25 cellular contexts compared by ENCODE assay signal in the genomic region with DNA sequence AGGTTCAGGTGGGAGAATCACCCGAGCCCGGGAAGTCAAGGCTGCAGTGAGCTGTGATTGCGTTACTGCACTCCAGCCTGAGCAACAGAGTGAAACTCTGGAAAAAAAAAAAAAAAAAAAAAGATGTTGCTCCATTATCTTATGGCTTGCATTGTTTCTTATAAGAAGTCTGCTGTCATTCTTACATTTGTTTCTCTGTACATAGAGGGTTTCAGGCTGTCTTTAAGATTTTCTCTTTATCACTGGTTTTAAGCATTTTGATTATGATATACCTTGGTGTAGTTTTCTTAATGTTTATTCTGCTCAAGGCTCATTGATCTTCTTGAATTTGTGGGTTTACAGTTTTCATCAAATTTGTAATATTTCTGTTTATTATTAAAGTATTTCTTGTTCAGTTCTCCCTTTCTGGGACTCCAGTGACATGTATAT.
"Had no signal": no experiment of that assay in that cellular context is flagged by ENCODE, and none has a peak within 500 bp of the region (broad histone marks: within the 10 kb centered on the region; RNA-seq: fewer than 3 reads in every experiment).

No MANE protein-coding gene starts in this region.

- H3K27me3 ChIP-seq: brain microvascular endothelial cell, cardiac muscle cell had no signal

- H3K4me1 Mint-ChIP-seq: activated B cell treated with CpG ODN at 0.5 μM for 24 hours; activated T-helper 17 cell treated with anti-CD3 and anti-CD28 coated beads, Interleukin-2, amount 50 U/mL, for 72 hours had no signal

- H3K4me3 ChIP-seq: cardiac muscle cell, PC-9 had no signal

- H3K27ac Mint-ChIP-seq: activated B cell treated with CpG ODN at 0.5 μM for 24 hours; activated CD4-positive, alpha-beta memory T cell treated with anti-CD3 and anti-CD28 coated beads, Interleukin-2, amount 10 ng/mL, durations not matched to agents 7 days and 5 days; activated CD4-positive, alpha-beta T cell treated with anti-CD3 and anti-CD28 coated beads, Interleukin-2, amount 10 ng/mL, durations not matched to agents 7 days and 5 days; activated naive CD4-positive, alpha-beta T cell treated with anti-CD3 and anti-CD28 coated beads for 36 hours; activated naive CD8-positive, alpha-beta T cell; activated T-helper 17 cell treated with anti-CD3 and anti-CD28 coated beads, Interleukin-2, amount 50 U/mL, for 72 hours; T-helper 17 cell had no signal

- DNase-seq: activated B cell treated with CpG ODN at 0.5 μM for 24 hours; activated CD4-positive, alpha-beta memory T cell treated with anti-CD3 and anti-CD28 coated beads, Interleukin-2, amount 10 ng/mL, durations not matched to agents 7 days and 5 days; activated CD4-positive, alpha-beta T cell treated with anti-CD3 and anti-CD28 coated beads, Interleukin-2, amount 10 ng/mL, durations not matched to agents 7 days and 5 days; activated gamma-delta T cell; activated naive CD4-positive, alpha-beta T cell treated with anti-CD3 and anti-CD28 coated beads for 36 hours; activated T-cell treated with anti-CD3 and anti-CD28 coated beads for 4 hours; activated T-cell treated with anti-CD3 and anti-CD28 coated beads, Interleukin-2, amount 50 U/mL, for 48 hours; brain microvascular endothelial cell; NCI-H1092 treated with DMSO at 0.1 percent for 48 hours; NCI-H1436; NCI-H187; NCI-H2081; NCI-H2171 treated with DMSO at 0.1 percent for 48 hours; NCI-H345; NCI-H510A; NCI-H69; NK-92 treated with Interleukin-12 subunit alpha and Interleukin-12 subunit beta, amount 100 ng/mL, for 24 hours; PC-9; SIG-M5; T-helper 17 cell; T-helper 9 cell had no signal

- H3K9ac ChIP-seq: KMS-11 had no signal

- H3K27me3 Mint-ChIP-seq: activated B cell treated with CpG ODN at 0.5 μM for 24 hours; activated CD4-positive, alpha-beta T cell treated with anti-CD3 and anti-CD28 coated beads, Interleukin-2, amount 10 ng/mL, durations not matched to agents 7 days and 5 days; activated naive CD8-positive, alpha-beta T cell; activated T-helper 17 cell treated with anti-CD3 and anti-CD28 coated beads, Interleukin-2, amount 50 U/mL, for 72 hours; T-helper 17 cell had no signal

- H3K36me3 ChIP-seq: brain microvascular endothelial cell, cardiac muscle cell had no signal

- H3K27ac ChIP-seq: brain microvascular endothelial cell, cardiac muscle cell, KMS-11, PC-9 had no signal

- H3K4me3 Mint-ChIP-seq: activated B cell treated with CpG ODN at 0.5 μM for 24 hours; activated CD4-positive, alpha-beta memory T cell treated with anti-CD3 and anti-CD28 coated beads, Interleukin-2, amount 10 ng/mL, durations not matched to agents 7 days and 5 days; activated CD4-positive, alpha-beta T cell treated with anti-CD3 and anti-CD28 coated beads, Interleukin-2, amount 10 ng/mL, durations not matched to agents 7 days and 5 days; activated naive CD4-positive, alpha-beta T cell treated with anti-CD3 and anti-CD28 coated beads for 36 hours; activated naive CD8-positive, alpha-beta T cell; activated T-helper 17 cell treated with anti-CD3 and anti-CD28 coated beads, Interleukin-2, amount 50 U/mL, for 72 hours; T-helper 17 cell had no signal
